In genomic region chr19:34171877-34172660, GRCh38 we compare ENCODE assay signal across 8 cellular contexts. TPM values are rescaled to one million over a fixed set of nuclear protein-coding genes. Genes with fewer than 3 reads are reported as not detected.
DNase-seq lines count a peak whose midpoint lies in the region; ATAC-seq, FAIRE-seq and TF ChIP-seq lines count a peak whose summit lies in the region.

Gene LSM14A (plus strand): TSS chr19:34172504. CDS start chr19:34172643, 139 bp downstream.

- no peaks in the 10 kb centered on the region for H3K9me2 ChIP-seq in PC-3 (replicated peaks; ENCODE audit: low read length)

- peaks cover 40% of the 10 kb centered on the region for H3K4me1 Mint-ChIP-seq in activated T-cell treated with anti-CD3 and anti-CD28 coated beads, Interleukin-2, amount 50 U/mL, for 24 hours (ENCODE audit: low read depth)

- no peaks in the 10 kb centered on the region for H3F3A ChIP-seq in PC-3 (ENCODE audit: low read length, unreplicated experiment)

- POLR2A ChIA-PET in PC-3 (lab: Charles Lee; ENCODE audit: unreplicated experiment): no interaction called here

- intact Hi-C loops in PC-3 (cut with micrococcal nuclease): loop anchor here (2.0 kb wide), 1 partner anchor 47 kb away; no protein-coding TSS in a partner anchor

- ATAC-seq in GM21515 (IDR thresholded peaks at IDR 0.05; ENCODE audit: unreplicated experiment): peak; percentile 63
- ATAC-seq in PC-3: peak; percentile 78

- no peaks in the 10 kb centered on the region for H3K9me3 Mint-ChIP-seq in activated T-cell treated with anti-CD3 and anti-CD28 coated beads, Interleukin-2, amount 50 U/mL, for 24 hours

- H3K9ac ChIP-seq in PC-3 (ENCODE audit: low read length) (peak within 1 kb of the TSS; percentile 98), muscle layer of colon (ENCODE audit: low read length) (peak within 1 kb of the TSS; percentile 94)

- peak within 1 kb of the TSS; percentile 87 for H2AFZ ChIP-seq in PC-3 (ENCODE audit: low read length)

- CTCF ChIA-PET in PC-3 (lab: Charles Lee): no interaction called here

- H3K36me3 ChIP-seq in PC-3 (ENCODE audit: low read depth, low read length) (no peaks in the 10 kb centered on the region; the same call in 1 of the 2 replicates), esophagus (ENCODE audit: control insufficient read depth in 2 of 2, insufficient read depth in 2 of 2, low read length in 1 of 2) (no peaks in the 10 kb centered on the region), muscle layer of colon (ENCODE audit: insufficient read depth, low read length) (no peaks in the 10 kb centered on the region)

- peak within 1 kb of the TSS; percentile 92 for H3K4me3 Mint-ChIP-seq in activated T-cell treated with anti-CD3 and anti-CD28 coated beads, Interleukin-2, amount 50 U/mL, for 24 hours

- FAIRE-seq in D721Med (lab: Jason Lieb, UNC): no peak

- H3K9me3 ChIP-seq in PC-3 (ENCODE audit: low read length): no peaks in the 10 kb centered on the region
- H3K9me3 ChIP-seq in esophagus (ENCODE audit: control insufficient read depth in 2 of 2, insufficient read depth in 1 of 2, low read depth in 1 of 2, low read length in 1 of 2): no peaks in the 10 kb centered on the region
- H3K9me3 ChIP-seq in muscle layer of colon (ENCODE audit: low read length): no peaks in the 10 kb centered on the region

- H3K79me2 ChIP-seq in PC-3 (ENCODE audit: low read length): peaks cover 53% of the 10 kb centered on the region

- no peaks in the 10 kb centered on the region for H3K27me3 ChIP-seq in PC-3 (ENCODE audit: low read length)
- no peaks in the 10 kb centered on the region for H3K27me3 ChIP-seq in esophagus (ENCODE audit: control insufficient read depth in 1 of 2, insufficient read depth in 2 of 2, low read length in 2 of 2)
- no peaks in the 10 kb centered on the region for H3K27me3 ChIP-seq in muscle layer of colon (ENCODE audit: control insufficient read depth in 1 of 2, insufficient read depth in 2 of 2, low read length in 2 of 2)

- H4K20me1 ChIP-seq in PC-3 (ENCODE audit: low read length): peaks cover 29% of the 10 kb centered on the region

- H3K4me1 ChIP-seq in PC-3 (ENCODE audit: insufficient read depth, low read length) (peaks cover 30% of the 10 kb centered on the region), esophagus (ENCODE audit: control insufficient read depth in 2 of 2, insufficient read depth in 2 of 2, low read length in 1 of 2) (peaks cover 0 to 5% of the 10 kb centered on the region in 2 donors), muscle layer of colon (ENCODE audit: insufficient read depth, low read length) (peaks cover 38% of the 10 kb centered on the region)

- H3K27ac ChIP-seq in PC-3 (ENCODE audit: low read length): peak within 1 kb of the TSS; percentile 81
- peak within 1 kb of the TSS; percentile 96 to 100 for H3K27ac ChIP-seq in esophagus (ENCODE audit: low read depth in 2 of 2, low read length in 1 of 2)
- peak within 1 kb of the TSS; percentile 99 for H3K27ac ChIP-seq in muscle layer of colon (ENCODE audit: low read depth, low read length)

- 0 to 1% methylated on average over 83 of the region's 83 CpGs for WGBS in esophagus, 2 donors

- TF ChIP-seq CTCF in D721Med (IDR thresholded peaks at IDR 0.05; ENCODE audit: insufficient read depth, missing control alignments): no peak
- TF ChIP-seq CTCF in PC-3 (conservative IDR thresholded peaks at IDR 0.05; ENCODE audit: low read depth, low read length): no peak

- H3K4me2 ChIP-seq in PC-3 (ENCODE audit: low read length): peak within 1 kb of the TSS; percentile 99

- DNase-seq in D721Med (ENCODE audit: insufficient read length, low spot score) (peak; percentile 72), HuH-7.5 (ENCODE audit: low spot score) (peak; percentile 90), PC-3 (peak; percentile 72)
- peak; percentile 94 for DNase-seq in activated T-cell treated with anti-CD3 and anti-CD28 coated beads, Interleukin-2, amount 50 U/mL, for 24 hours
- peak; percentile 81 to 82 for DNase-seq in stimulated activated CD8-positive, alpha-beta memory T cell treated with anti-CD3 and anti-CD28 coated beads, Interleukin-7, amount 100 ng/mL, for 1 hour (ENCODE audit: low read depth in 2 of 2)

- peak within 1 kb of the TSS; percentile 100 for H3K27ac Mint-ChIP-seq in activated T-cell treated with anti-CD3 and anti-CD28 coated beads, Interleukin-2, amount 50 U/mL, for 24 hours

- BruUV-seq in PC-3 (replicated peaks; lab: Mats Ljungman, UMichigan): TSS peak; percentile 90

- H3K4me3 ChIP-seq in PC-3 (ENCODE audit: low read length) (peak within 1 kb of the TSS; percentile 95), esophagus (ENCODE audit: low read depth in 1 of 2, low read length in 2 of 2) (peak within 1 kb of the TSS; percentile 92 to 100), muscle layer of colon (ENCODE audit: low read depth in 1 of 2, low read length in 2 of 2) (peak within 1 kb of the TSS; percentile 85 to 87)

- peaks cover 42% of the 10 kb centered on the region for H3K36me3 Mint-ChIP-seq in activated T-cell treated with anti-CD3 and anti-CD28 coated beads, Interleukin-2, amount 50 U/mL, for 24 hours (ENCODE audit: low read depth)

- no peaks in the 10 kb centered on the region for H3K27me3 Mint-ChIP-seq in activated T-cell treated with anti-CD3 and anti-CD28 coated beads, Interleukin-2, amount 50 U/mL, for 24 hours

RNA-seq across cellular contexts. Expression of gene LSM14A, which starts in this region (rescaled TPM):
- 67.4 and 88.5 TPM in 2 replicates for total RNA-seq in PC-3 (2014; rRNA removed)
- polyA plus RNA-seq in esophagus: 10 to 100 TPM; 31.4 to 57.2 TPM

Comparison
In these comparisons a context has a peak if more than half of its experiments do, and no peak if none do; other contexts are left out.
1. Peak in every context shown above with its lines: DNase-seq, ATAC-seq, H3K4me3 ChIP-seq and H3K27ac ChIP-seq.